ENCODE assay signal across 10 cellular contexts in genomic region chr9:92762196-92762595, GRCh38.
DNase-seq lines count a peak whose midpoint lies in the region; TF ChIP-seq lines count a peak whose summit lies in the region.
"Had no signal": no experiment of that assay in that cellular context is flagged by ENCODE, and none has a peak within 500 bp of the region (broad histone marks: within the 10 kb centered on the region; RNA-seq: fewer than 3 reads in every experiment).

No MANE protein-coding gene starts in this region.

- peak overlapping the region; percentile 90 for H3K4me3 Mint-ChIP-seq in activated T-cell treated with anti-CD3 and anti-CD28 coated beads, Interleukin-2, amount 50 U/mL, for 24 hours

- no peak for DNase-seq in activated T-cell treated with anti-CD3 and anti-CD28 coated beads, Interleukin-2, amount 50 U/mL, for 24 hours
- DNase-seq in activated T-cell treated with anti-CD3 and anti-CD28 coated beads, Interleukin-2, amount 50 U/mL, for 48 hours: no peak
- DNase-seq in fibroblast of mammary gland (ENCODE audit: low read depth) (no peak), amniotic stem cell (lab: John Stamatoyannopoulos, UW) (no peak), DMS53 (lab: John Stamatoyannopoulos, UW) (no peak), iPS-NIHi7 (ENCODE audit: extremely low spot score) (no peak)
- DNase-seq: NCI-H1105 treated with DMSO at 0.1 percent for 48 hours; stimulated activated naive CD4-positive, alpha-beta T cell treated with Interleukin-2 at 50 U/mL for 16 hours had no signal

- no peaks in the 10 kb centered on the region for H3K9me3 ChIP-seq in SU-DHL-6 (ENCODE audit: insufficient read depth, low read length)

- H4K20me1 ChIP-seq in SU-DHL-6 (ENCODE audit: low read depth, low read length): peaks cover 10% of the 10 kb centered on the region; the same call in 1 of the 2 replicates

- H3F3A ChIP-seq in SU-DHL-6 (ENCODE audit: insufficient read depth): peaks cover 15% of the 10 kb centered on the region

- H3K27me3 ChIP-seq in SU-DHL-6 (ENCODE audit: low read length): no peaks in the 10 kb centered on the region

- no peaks in the 10 kb centered on the region for H3K36me3 ChIP-seq in SU-DHL-6 (ENCODE audit: low read length)

- H3K4me3 ChIP-seq in SU-DHL-6 (ENCODE audit: insufficient read depth, low read length, poor library complexity, severe bottlenecking): peak overlapping the region; percentile 78
- peak overlapping the region; percentile 90 for H3K4me3 ChIP-seq in fibroblast of mammary gland (ENCODE audit: control insufficient read depth, low read depth, low read length)
- H3K4me3 ChIP-seq in skin epidermis: peak overlapping the region; percentile 79 to 98 (median 97)

- TF ChIP-seq CTCF in SU-DHL-6 (IDR thresholded peaks at IDR 0.05; ENCODE audit: insufficient read depth, low read length, poor library complexity, severe bottlenecking) (no peak), fibroblast of mammary gland (conservative IDR thresholded peaks at IDR 0.05; ENCODE audit: control insufficient read depth, insufficient read depth, low read depth, low read length) (no peak)

- H2AFZ ChIP-seq in SU-DHL-6 (ENCODE audit: low read depth, low read length, severe bottlenecking): no peak overlapping the region

- H3K79me2 ChIP-seq in SU-DHL-6 (ENCODE audit: insufficient read depth, low read length): peaks cover 66% of the 10 kb centered on the region

- peaks cover 57% of the 10 kb centered on the region for H3K4me1 Mint-ChIP-seq in activated T-cell treated with anti-CD3 and anti-CD28 coated beads, Interleukin-2, amount 50 U/mL, for 24 hours (ENCODE audit: low read depth)

- H3K27ac Mint-ChIP-seq in activated T-cell treated with anti-CD3 and anti-CD28 coated beads, Interleukin-2, amount 50 U/mL, for 24 hours: peak overlapping the region; percentile 87

- H3K27ac ChIP-seq in SU-DHL-6 (ENCODE audit: low read depth, low read length) (peak overlapping the region; percentile 40), skin epidermis (peak overlapping the region in 13 of 21 experiments; percentile 90 to 99 (median 94))

- no peaks in the 10 kb centered on the region for H3K27me3 Mint-ChIP-seq in activated T-cell treated with anti-CD3 and anti-CD28 coated beads, Interleukin-2, amount 50 U/mL, for 24 hours

- H3K9ac ChIP-seq in SU-DHL-6 (ENCODE audit: low read length): peak overlapping the region; percentile 75

- peaks cover 9% of the 10 kb centered on the region for H3K36me3 Mint-ChIP-seq in activated T-cell treated with anti-CD3 and anti-CD28 coated beads, Interleukin-2, amount 50 U/mL, for 24 hours (ENCODE audit: low read depth)

- no peaks in the 10 kb centered on the region for H3K9me3 Mint-ChIP-seq in activated T-cell treated with anti-CD3 and anti-CD28 coated beads, Interleukin-2, amount 50 U/mL, for 24 hours

- H3K9me2 ChIP-seq in SU-DHL-6 (replicated peaks; ENCODE audit: insufficient read depth, low read length): no peaks in the 10 kb centered on the region

- peak overlapping the region; percentile 95 for H3K4me2 ChIP-seq in SU-DHL-6 (ENCODE audit: low read depth, low read length, poor library complexity, severe bottlenecking)
